1 cellular context compared by ENCODE assay signal in genomic region chr9:98974994-98975712, GRCh38.
TF ChIP-seq lines count a peak whose summit lies in the region.

No MANE protein-coding gene starts in this region.

TF ChIP-seq in GM12878, 131 proteins besides CTCF, POLR2A, EP300 and RAD21 (continued from another document):
- TF ChIP-seq BCL3 (IDR thresholded peaks at IDR 0.05; ENCODE audit: borderline replicate concordance, insufficient read depth, low read depth, low read length, poor library complexity, severe bottlenecking) (no peak), TCF3 (IDR thresholded peaks at IDR 0.05; ENCODE audit: borderline replicate concordance, insufficient read depth, low read depth, low read length) (0 out of 2 replicates have a peak, but pooled peaks have one; percentile 35), PBX3 (IDR thresholded peaks at IDR 0.05; ENCODE audit: insufficient replicate concordance, low read depth, low read length) (no peak), RUNX3 (IDR thresholded peaks at IDR 0.05; ENCODE audit: low read length) (no peak), SREBF2 (IDR thresholded peaks at IDR 0.05; ENCODE audit: low read length) (no peak), ATF2 (IDR thresholded peaks at IDR 0.05; ENCODE audit: low read length) (no peak), SMC3 (IDR thresholded peaks at IDR 0.05; ENCODE audit: borderline replicate concordance, low read length) (peak; percentile 87), SPI1 (IDR thresholded peaks at IDR 0.05; ENCODE audit: borderline replicate concordance, insufficient read depth, low read depth, low read length) (0 out of 2 replicates have a peak, but pooled peaks have one; percentile 11), NKRF (conservative IDR thresholded peaks at IDR 0.05) (no peak), RB1 (IDR thresholded peaks at IDR 0.05; ENCODE audit: borderline replicate concordance) (peak; percentile 38; the same call in 1 of the 2 replicates), NFIC (IDR thresholded peaks at IDR 0.05; ENCODE audit: low read depth, low read length) (no peak), CHD4 (IDR thresholded peaks at IDR 0.05) (no peak), ZBTB11 (CRISPR knock-in tag; IDR thresholded peaks at IDR 0.05) (no peak), PML (IDR thresholded peaks at IDR 0.05; ENCODE audit: low read length) (no peak), BHLHE40 (IDR thresholded peaks at IDR 0.05; ENCODE audit: borderline replicate concordance in 1 of 2, low read depth in 2 of 2, low read length in 1 of 2) (peak in 1 of 2 experiments; percentile 18; a peak in 1 of 4 replicates), JUND (IDR thresholded peaks at IDR 0.05; ENCODE audit: low read depth, low read length) (no peak), SUZ12 (IDR thresholded peaks at IDR 0.05; ENCODE audit: unreplicated experiment) (no peak), ZBED1 (IDR thresholded peaks at IDR 0.05; ENCODE audit: borderline replicate concordance) (no peak), NR2C1 (IDR thresholded peaks at IDR 0.05) (no peak), ATF3 (IDR thresholded peaks at IDR 0.05; ENCODE audit: borderline replicate concordance, extremely low read depth, low read depth, low read length) (0 out of 2 replicates have a peak, but pooled peaks have one; percentile 17)
